In the genomic region with DNA sequence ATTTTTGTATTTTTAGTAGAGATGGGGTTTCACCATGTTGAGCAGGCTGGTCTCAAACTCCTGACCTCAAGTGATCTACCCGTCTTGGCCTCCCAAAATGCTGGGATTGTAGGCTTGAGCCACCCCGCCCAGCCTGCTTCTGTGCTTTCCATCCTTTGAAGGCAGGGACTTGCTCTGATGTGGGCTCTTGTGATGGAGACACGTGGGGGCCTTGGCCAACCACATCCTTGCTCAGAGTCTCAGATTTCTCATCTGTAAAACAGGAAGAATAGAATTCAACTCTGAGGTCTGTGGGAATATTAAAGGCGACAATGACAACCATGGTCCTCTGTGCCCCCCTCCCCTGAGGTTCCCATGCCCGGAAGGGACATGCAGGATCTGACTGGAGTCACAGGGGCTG, we compare ENCODE assay signal across 12 cellular contexts. TPM values are rescaled to one million over a fixed set of nuclear protein-coding genes. Genes with fewer than 3 reads are reported as not detected.
A peak's percentile ranks its signal among the peaks of the same experiment; 100 is the strongest.
DNase-seq lines count a peak whose midpoint lies in the region; ATAC-seq lines count a peak whose summit lies in the region.
"Had no signal": no experiment of that assay in that cellular context is flagged by ENCODE, and none has a peak within 500 bp of the region (broad histone marks: within the 10 kb centered on the region; RNA-seq: fewer than 3 reads in every experiment).

No MANE protein-coding gene starts in this region.

- H3K4me1 Mint-ChIP-seq in activated T-cell treated with anti-CD3 and anti-CD28 coated beads, Interleukin-2, amount 50 U/mL, for 4 hours (ENCODE audit: low read depth): peaks cover 41% of the 10 kb centered on the region

- peak overlapping the region; percentile 16 for H3K4me3 Mint-ChIP-seq in activated T-cell treated with anti-CD3 and anti-CD28 coated beads, Interleukin-2, amount 50 U/mL, for 4 hours

- no peaks in the 10 kb centered on the region for H3K36me3 Mint-ChIP-seq in activated T-cell treated with anti-CD3 and anti-CD28 coated beads, Interleukin-2, amount 50 U/mL, for 4 hours (ENCODE audit: insufficient read depth)
- H3K36me3 Mint-ChIP-seq: naive B cell had no signal

- no peaks in the 10 kb centered on the region for H3K27me3 Mint-ChIP-seq in activated T-cell treated with anti-CD3 and anti-CD28 coated beads, Interleukin-2, amount 50 U/mL, for 4 hours (ENCODE audit: low read depth)

- H3K9me3 Mint-ChIP-seq in activated T-cell treated with anti-CD3 and anti-CD28 coated beads, Interleukin-2, amount 50 U/mL, for 4 hours: no peaks in the 10 kb centered on the region
- H3K9me3 Mint-ChIP-seq: naive B cell had no signal

- intact Hi-C loops in cardiac septum (cut with DNase I): loop anchor here (5.0 kb wide), 1 partner anchor 43 kb away; a partner anchor contains a TSS

- peak; percentile 39 for DNase-seq in CD1c-positive myeloid dendritic cell (ENCODE audit: extremely low spot score)
- DNase-seq in SW480 (ENCODE audit: low spot score): peak; percentile 84
- peak; percentile 34 for DNase-seq in activated T-cell treated with anti-CD3 and anti-CD28 coated beads, Interleukin-2, amount 50 U/mL, for 4 hours
- DNase-seq in foreskin melanocyte: peak; percentile 38
- DNase-seq in cardiac septum (ENCODE audit: low spot score): no peak
- no peak for DNase-seq in SIG-M5 (lab: John Stamatoyannopoulos, UW)
- DNase-seq: kidney, naive B cell, NCI-H2171 had no signal

- no peak for ATAC-seq in activated T-cell treated with anti-CD3 and anti-CD28 coated beads, Interleukin-2, amount 50 U/mL, for 4 hours
- ATAC-seq in GM18909 (IDR thresholded peaks at IDR 0.05; ENCODE audit: poor library complexity, unreplicated experiment) (no peak), HG03280 (IDR thresholded peaks at IDR 0.05; ENCODE audit: unreplicated experiment) (no peak)

RNA-seq across cellular contexts. Expression of a gene that starts 3.8 kb away (rescaled TPM):
- total RNA-seq in activated T-cell treated with anti-CD3 and anti-CD28 coated beads, Interleukin-2, amount 50 U/mL, for 4 hours: 10 to 100 TPM; 73.3 to 79.5 (median 77.3) TPM
- 32.5 TPM for total RNA-seq in cardiac septum

RNA-seq across cellular contexts. Expression of a gene that starts 25.0 kb away (rescaled TPM):
- not detected for total RNA-seq in activated T-cell treated with anti-CD3 and anti-CD28 coated beads, Interleukin-2, amount 50 U/mL, for 4 hours
- total RNA-seq in cardiac septum: not detected
- total RNA-seq: skeletal muscle tissue had no signal

RNA-seq across cellular contexts. Expression of a gene that starts 34.6 kb away (rescaled TPM):
- 10 to 100 TPM; 51.1 to 54.3 (median 52.5) TPM for total RNA-seq in activated T-cell treated with anti-CD3 and anti-CD28 coated beads, Interleukin-2, amount 50 U/mL, for 4 hours
- 2.3 TPM for total RNA-seq in cardiac septum

RNA-seq across cellular contexts. Expression of a gene that starts 44.6 kb away (rescaled TPM):
- total RNA-seq in activated T-cell treated with anti-CD3 and anti-CD28 coated beads, Interleukin-2, amount 50 U/mL, for 4 hours: under 1 TPM; 0.13 to 0.42 (median 0.35) TPM
- 18.8 TPM for total RNA-seq in cardiac septum

RNA-seq across cellular contexts. Expression of a gene that starts 53.6 kb away (rescaled TPM):
- 10 to 100 TPM; 39.0 to 50.2 (median 43.7) TPM for total RNA-seq in activated T-cell treated with anti-CD3 and anti-CD28 coated beads, Interleukin-2, amount 50 U/mL, for 4 hours
- 24.1 TPM for total RNA-seq in cardiac septum

Comparison
In these comparisons a context has a peak if more than half of its experiments do, and no peak if none do; other contexts are left out.
1. DNase-seq: peak in CD1c-positive myeloid dendritic cell (single experiment), SW480 (single experiment), activated T-cell treated with anti-CD3 and anti-CD28 coated beads, Interleukin-2, amount 50 U/mL, for 4 hours (single experiment) and foreskin melanocyte (single experiment); none in cardiac septum (single experiment) and SIG-M5 (single experiment).
2. RNA of a gene that starts 34.6 kb away (total RNA-seq): 51.1 to 54.3 TPM in activated T-cell treated with anti-CD3 and anti-CD28 coated beads, Interleukin-2, amount 50 U/mL, for 4 hours; 2.3 TPM in cardiac septum (single experiment); every median in the first group is over 10 times any median in the second.